ENCODE assay signal across 8 cellular contexts in the genomic region with DNA sequence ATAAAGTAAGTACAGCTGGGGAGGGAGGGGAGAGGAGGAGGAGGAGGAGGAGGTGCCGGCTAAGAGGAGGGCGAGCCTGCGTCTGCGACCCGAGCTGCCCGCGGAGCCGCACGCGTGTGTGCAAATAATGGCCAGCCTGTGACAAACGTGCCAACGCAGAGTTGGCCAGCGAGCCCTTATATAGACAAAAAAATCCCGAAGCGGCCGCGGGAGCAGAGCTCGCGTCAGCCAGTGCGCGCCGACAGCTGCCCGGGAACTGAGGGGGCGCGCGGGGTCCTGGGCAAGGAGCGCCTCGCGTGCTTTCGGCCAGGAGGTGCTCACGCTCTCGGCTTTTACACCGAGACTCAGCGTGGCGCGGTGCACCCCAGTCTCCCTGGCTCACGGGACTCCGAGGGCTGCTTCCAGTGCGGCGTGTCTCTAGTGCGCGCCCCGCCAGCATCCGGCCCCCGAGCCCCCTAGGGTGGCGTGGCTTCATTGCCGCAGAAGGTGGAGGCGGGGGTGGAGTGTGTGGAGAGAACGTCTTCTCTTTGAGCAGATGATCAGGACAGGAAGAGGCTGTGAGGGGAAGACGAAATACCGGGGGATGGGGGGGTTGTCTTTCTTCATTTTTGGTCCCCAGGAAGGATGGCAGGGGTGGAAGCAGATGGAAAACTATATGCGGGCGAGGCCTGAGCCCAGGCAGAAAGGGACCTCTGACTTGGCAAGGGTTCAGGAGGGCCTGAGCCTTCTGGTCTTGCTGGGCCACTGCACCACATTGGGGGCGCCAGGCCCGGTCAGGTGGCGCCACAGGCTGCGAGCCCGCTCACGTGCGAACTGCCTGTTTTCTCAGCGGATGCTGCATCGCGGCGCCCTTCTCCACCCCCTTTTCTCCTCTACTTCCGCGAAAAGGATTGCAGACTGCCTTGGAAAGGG. TPM values are rescaled to one million over a fixed set of nuclear protein-coding genes. Genes with fewer than 3 reads are reported as not detected.
DNase-seq lines count a peak whose midpoint lies in the region; ATAC-seq and TF ChIP-seq lines count a peak whose summit lies in the region.

No MANE protein-coding gene starts in this region.

- no peak for TF ChIP-seq CTCF in glutamatergic neuron (IDR thresholded peaks at IDR 0.05; ENCODE audit: partially characterized antibody, unreplicated experiment)
- no peak for TF ChIP-seq CTCF in osteocyte (IDR thresholded peaks at IDR 0.05)
- TF ChIP-seq CTCF in thoracic aorta (IDR thresholded peaks at IDR 0.05) = no peak

- H3K9me3 ChIP-seq in GM23248 (ENCODE audit: low read depth) = no peaks in the 10 kb centered on the region
- H3K9me3 ChIP-seq in Karpas-422 (ENCODE audit: low read length) = no peaks in the 10 kb centered on the region
- H3K9me3 ChIP-seq in thoracic aorta = no peaks in the 10 kb centered on the region

- peaks cover 34% of the 10 kb centered on the region for H3F3A ChIP-seq in GM23248 (ENCODE audit: insufficient read depth)

- H3K27me3 ChIP-seq in GM23248 (replicated peaks; ENCODE audit: insufficient read depth) (no peaks in the 10 kb centered on the region), Karpas-422 (ENCODE audit: low read length) (no peaks in the 10 kb centered on the region), thoracic aorta (replicated peaks; ENCODE audit: insufficient read depth) (no peaks in the 10 kb centered on the region)

- H3K27ac Mint-ChIP-seq in activated naive CD4-positive, alpha-beta T cell treated with anti-CD3 and anti-CD28 coated beads, Interleukin-2, amount 10 ng/mL, durations not matched to agents 7 days and 5 days = peak overlapping the region; percentile 96
- H3K27ac Mint-ChIP-seq in glutamatergic neuron (ENCODE audit: unreplicated experiment) (peak overlapping the region; percentile 94), osteocyte (ENCODE audit: unreplicated experiment) (peak overlapping the region; percentile 96)

- WGBS in GM23248 (ENCODE audit: low coverage in 1 of 2, low lambda C conversion rate in 2 of 2, missing lambda C conversion rate in 2 of 2), 2 experiments = 0 to 1% methylated on average over 62 to 65 of the region's 66 CpGs

- peak overlapping the region; percentile 90 for H3K4me3 ChIP-seq in GM23248
- H3K4me3 ChIP-seq in Karpas-422 (ENCODE audit: low read length) = peak overlapping the region; percentile 84
- peak overlapping the region; percentile 92 for H3K4me3 ChIP-seq in thoracic aorta

- peaks cover 33% of the 10 kb centered on the region for H3K36me3 Mint-ChIP-seq in activated naive CD4-positive, alpha-beta T cell treated with anti-CD3 and anti-CD28 coated beads, Interleukin-2, amount 10 ng/mL, durations not matched to agents 7 days and 5 days
- H3K36me3 Mint-ChIP-seq in glutamatergic neuron (ENCODE audit: unreplicated experiment) (no peaks in the 10 kb centered on the region), osteocyte (ENCODE audit: unreplicated experiment) (no peaks in the 10 kb centered on the region)

- no peaks in the 10 kb centered on the region for H3K36me3 ChIP-seq in GM23248 (ENCODE audit: low read depth)
- H3K36me3 ChIP-seq in Karpas-422 (ENCODE audit: insufficient read depth, low read length) = peaks cover 27% of the 10 kb centered on the region; the same call in 1 of the 2 replicates
- no peaks in the 10 kb centered on the region for H3K36me3 ChIP-seq in thoracic aorta

- no peaks in the 10 kb centered on the region for H3K9me2 ChIP-seq in GM23248 (ENCODE audit: insufficient read depth)
- no peaks in the 10 kb centered on the region for H3K9me2 ChIP-seq in Karpas-422 (replicated peaks; ENCODE audit: insufficient read depth, low read length)

- in situ Hi-C loops in GM23248 (cut with MboI) = no loop called here

- DNase-seq in EH (ENCODE audit: low read depth) (peak; percentile 86), GM23248 (peak; percentile 91), Karpas-422 (peak; percentile 93), SIG-M5 (lab: John Stamatoyannopoulos, UW) (peak; percentile 31), glutamatergic neuron (peak; percentile 75), osteocyte (ENCODE audit: extremely low spot score, unreplicated experiment) (peak; percentile 91), thoracic aorta (ENCODE audit: low spot score) (peak; percentile 53)
- peak; percentile 87 for DNase-seq in activated naive CD4-positive, alpha-beta T cell treated with anti-CD3 and anti-CD28 coated beads, Interleukin-2, amount 10 ng/mL, durations not matched to agents 7 days and 5 days

- peak overlapping the region; percentile 92 for H3K4me3 Mint-ChIP-seq in activated naive CD4-positive, alpha-beta T cell treated with anti-CD3 and anti-CD28 coated beads, Interleukin-2, amount 10 ng/mL, durations not matched to agents 7 days and 5 days
- peak overlapping the region; percentile 93 for H3K4me3 Mint-ChIP-seq in glutamatergic neuron (ENCODE audit: unreplicated experiment)
- H3K4me3 Mint-ChIP-seq in osteocyte (ENCODE audit: unreplicated experiment) = peak overlapping the region; percentile 85

- no peaks in the 10 kb centered on the region for H3K9me3 Mint-ChIP-seq in activated naive CD4-positive, alpha-beta T cell treated with anti-CD3 and anti-CD28 coated beads, Interleukin-2, amount 10 ng/mL, durations not matched to agents 7 days and 5 days
- H3K9me3 Mint-ChIP-seq in glutamatergic neuron (ENCODE audit: unreplicated experiment) (peaks cover 4% of the 10 kb centered on the region), osteocyte (ENCODE audit: unreplicated experiment) (no peaks in the 10 kb centered on the region)

- CTCF ChIA-PET in activated naive CD4-positive, alpha-beta T cell treated with anti-CD3 and anti-CD28 coated beads, Interleukin-2, amount 10 ng/mL, durations not matched to agents 7 days and 5 days (lab: Charles Lee) = no interaction called here

- peak; percentile 62 for ATAC-seq in thoracic aorta (ENCODE audit: insufficient number of reproducible peaks, low FRiP score, low read depth)

- peaks cover 54% of the 10 kb centered on the region for H3K4me1 Mint-ChIP-seq in activated naive CD4-positive, alpha-beta T cell treated with anti-CD3 and anti-CD28 coated beads, Interleukin-2, amount 10 ng/mL, durations not matched to agents 7 days and 5 days
- peaks cover 5% of the 10 kb centered on the region for H3K4me1 Mint-ChIP-seq in glutamatergic neuron (ENCODE audit: low read depth, unreplicated experiment)
- H3K4me1 Mint-ChIP-seq in osteocyte (ENCODE audit: unreplicated experiment) = peaks cover 30% of the 10 kb centered on the region

- H3K4me1 ChIP-seq in GM23248 (ENCODE audit: insufficient read depth) (peaks cover 36% of the 10 kb centered on the region), Karpas-422 (ENCODE audit: low read length) (peaks cover 31% of the 10 kb centered on the region), thoracic aorta (ENCODE audit: control insufficient read depth in 1 of 2, low read depth in 2 of 2) (peaks cover 17 to 28% of the 10 kb centered on the region in 2 donors)

- H3K27ac ChIP-seq in GM23248 (peak overlapping the region; percentile 98), Karpas-422 (ENCODE audit: low read length) (peak overlapping the region; percentile 91), thoracic aorta (peak overlapping the region; percentile 100)

- peaks cover 5% of the 10 kb centered on the region for H3K27me3 Mint-ChIP-seq in activated naive CD4-positive, alpha-beta T cell treated with anti-CD3 and anti-CD28 coated beads, Interleukin-2, amount 10 ng/mL, durations not matched to agents 7 days and 5 days
- no peaks in the 10 kb centered on the region for H3K27me3 Mint-ChIP-seq in glutamatergic neuron (ENCODE audit: unreplicated experiment)
- H3K27me3 Mint-ChIP-seq in osteocyte (ENCODE audit: unreplicated experiment) = no peaks in the 10 kb centered on the region

- H3K79me2 ChIP-seq in GM23248 (ENCODE audit: insufficient read depth) (peaks cover 20% of the 10 kb centered on the region), Karpas-422 (ENCODE audit: low read length) (peaks cover 46% of the 10 kb centered on the region)

- H3K9ac ChIP-seq in GM23248 (peak overlapping the region; percentile 92), Karpas-422 (ENCODE audit: low read length) (peak overlapping the region; percentile 89)

- H2AFZ ChIP-seq in GM23248 = peak overlapping the region; percentile 94
- H2AFZ ChIP-seq in Karpas-422 (ENCODE audit: low read length) = peak overlapping the region; percentile 74; the same call in 1 of the 2 replicates

- H3K4me2 ChIP-seq in GM23248 (ENCODE audit: unreplicated experiment) (peak overlapping the region; percentile 82), Karpas-422 (ENCODE audit: low read depth, low read length, poor library complexity, severe bottlenecking) (peak overlapping the region; percentile 94)

- H4K20me1 ChIP-seq in GM23248 (ENCODE audit: insufficient read depth) (no peaks in the 10 kb centered on the region), Karpas-422 (ENCODE audit: insufficient read depth, low read depth, low read length) (no peaks in the 10 kb centered on the region)

RNA-seq across cellular contexts. Expression of gene SLC16A7, which starts 0.7 kb away (rescaled TPM):
- 40.6 and 49.0 TPM in 2 replicates for total RNA-seq in GM23248 (2014; rRNA removed; shearing (Covaris generic))
- 14.0 and 15.7 TPM in 2 replicates for polyA plus RNA-seq in GM23248 (2016; fragmentation: Nextera tagmentation; extraction: Ambion mirVana)
- total RNA-seq in Karpas-422 (2014; rRNA removed; shearing (Covaris generic); ENCODE audit: low replicate concordance) = 21.9 and 63.6 TPM in 2 replicates
- total RNA-seq in glutamatergic neuron (ENCODE audit: unreplicated experiment) (11.2 TPM), osteocyte (30.4 and 32.6 TPM in 2 replicates), thoracic aorta (100 to 1,000 TPM in 1 of 2 donors, 10 to 100 TPM in 1; 44.9 to 175 TPM)

Comparison
In these comparisons a context has a peak if more than half of its experiments do, and no peak if none do; other contexts are left out.
1. Peak in every context shown above with its lines: DNase-seq, ATAC-seq, H3K4me3 ChIP-seq and H3K27ac ChIP-seq.
2. DNase-seq: peak in every context shown above with its lines; median percentile 93 in Karpas-422; 91 in GM23248; 91 in osteocyte; 87 in activated naive CD4-positive, alpha-beta T cell treated with anti-CD3 and anti-CD28 coated beads, Interleukin-2, amount 10 ng/mL, durations not matched to agents 7 days and 5 days; 86 in EH; 75 in glutamatergic neuron; 53 in thoracic aorta; 31 in SIG-M5.